ENCODE assay signal across 8 cellular contexts in the genomic region with DNA sequence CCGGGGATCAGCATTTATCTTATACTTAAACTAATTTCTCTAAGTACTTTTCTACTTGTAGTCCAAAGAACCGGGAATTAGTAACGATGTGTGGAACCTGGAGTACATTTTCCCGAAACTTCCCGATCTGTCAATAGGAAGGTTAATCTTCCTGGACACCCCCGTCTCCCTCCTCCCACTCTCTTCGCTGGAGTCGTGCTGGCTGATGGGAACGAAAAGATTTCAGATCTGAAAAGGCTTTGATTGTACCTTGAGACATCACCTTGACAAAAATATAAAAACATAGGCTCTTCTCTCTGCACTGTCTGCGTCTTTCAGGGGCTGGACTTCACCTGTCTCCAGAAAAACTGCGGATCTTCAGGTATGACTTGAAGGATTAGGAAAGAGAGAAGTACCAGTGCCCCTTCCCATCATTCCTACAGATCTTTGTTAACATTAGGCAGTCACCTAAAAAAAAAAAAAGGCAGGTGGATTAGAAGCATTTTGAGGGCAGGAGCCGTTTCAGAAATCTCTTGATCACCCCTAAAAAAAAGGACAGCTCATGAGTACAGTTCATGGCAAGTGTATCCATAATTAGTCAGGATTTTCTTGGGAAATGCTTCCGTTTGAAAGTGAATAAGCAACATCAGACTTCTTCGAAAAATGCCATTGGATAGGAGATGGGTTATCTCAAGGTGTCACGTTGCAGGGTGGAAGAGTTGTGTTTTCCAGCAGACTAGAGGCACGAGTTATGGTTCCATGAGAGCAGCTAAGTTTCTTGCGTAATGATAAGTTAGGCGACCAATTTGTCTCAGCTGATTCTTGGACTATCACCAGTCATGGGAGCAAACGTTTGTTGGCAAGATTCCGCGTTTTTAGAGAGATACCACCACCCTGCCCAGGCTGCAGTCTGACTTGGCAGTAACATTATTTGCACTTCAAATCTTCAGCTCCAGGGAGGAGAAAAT. TPM values are rescaled to one million over a fixed set of nuclear protein-coding genes. Genes with fewer than 3 reads are reported as not detected.
DNase-seq lines count a peak whose midpoint lies in the region; ATAC-seq and TF ChIP-seq lines count a peak whose summit lies in the region.

No MANE protein-coding gene starts in this region.

- intact Hi-C loops in Caco-2 (cut with micrococcal nuclease; ENCODE audit: unreplicated experiment), result loop anchor here (2.0 kb wide), 1 partner anchor 395 kb away; no protein-coding TSS in a partner anchor
- intact Hi-C loops in Panc1 (cut with micrococcal nuclease; ENCODE audit: unreplicated experiment), result loop anchor here (5.0 kb wide), 1 partner anchor 323 kb away; no protein-coding TSS in a partner anchor

- POLR2A ChIA-PET in Caco-2 (lab: Charles Lee), result interaction anchor here (1.0 kb wide), 1 partner anchor 15 kb away, joined by 3 read pairs; no protein-coding TSS in a partner anchor
- POLR2A ChIA-PET in Panc1 (lab: Charles Lee), result no interaction called here

- H3K36me3 Mint-ChIP-seq in Caco-2 (ENCODE audit: insufficient read depth, unreplicated experiment) (peaks cover 6% of the 10 kb centered on the region), progenitor cell of endocrine pancreas (ENCODE audit: insufficient read depth) (no peaks in the 10 kb centered on the region)

- BruUV-seq in Caco-2 (replicated peaks; lab: Mats Ljungman, UMichigan) (TSS peak; percentile 89), Panc1 (replicated peaks; lab: Mats Ljungman, UMichigan) (no TSS peak)

- peaks cover 3% of the 10 kb centered on the region for H3K27me3 Mint-ChIP-seq in Caco-2 (ENCODE audit: insufficient read depth, unreplicated experiment)
- H3K27me3 Mint-ChIP-seq in progenitor cell of endocrine pancreas, result peaks cover 33% of the 10 kb centered on the region

- H3K9me3 ChIP-seq in Caco-2 (no peaks in the 10 kb centered on the region), Panc1 (ENCODE audit: control insufficient read depth, insufficient read depth, low read depth, low read length) (no peaks in the 10 kb centered on the region)

- H3K27ac Mint-ChIP-seq in Caco-2 (ENCODE audit: unreplicated experiment) (peak overlapping the region; percentile 74), progenitor cell of endocrine pancreas (peak overlapping the region; percentile 87)

- CTCF ChIA-PET in Caco-2 (lab: Charles Lee) (interaction anchor here (1.0 kb wide), 1 partner anchor 635 kb away, joined by 4 read pairs; no protein-coding TSS in a partner anchor), Panc1 (lab: Charles Lee) (no interaction called here)

- H3K4me1 ChIP-seq in Caco-2 (peaks cover 22% of the 10 kb centered on the region), Panc1 (ENCODE audit: control insufficient read depth, insufficient read depth, low read length) (no peaks in the 10 kb centered on the region; the same call in 1 of the 2 replicates)

- in situ Hi-C loops in Panc1 (cut with HindIII; ENCODE audit: low pct_unique_long_range_greater_than_20kb, low sequenced_read_pairs) (no loop called here), GM13976 (cut with MboI; ENCODE audit: low sequenced_read_pairs, unreplicated experiment) (loop anchor here (25.0 kb wide), 2 partner anchors 468 to 643 kb away; no protein-coding TSS in a partner anchor)

- H3K4me1 Mint-ChIP-seq in Caco-2 (ENCODE audit: low read depth, unreplicated experiment), result peaks cover 26% of the 10 kb centered on the region
- peaks cover 14% of the 10 kb centered on the region for H3K4me1 Mint-ChIP-seq in progenitor cell of endocrine pancreas (ENCODE audit: low read depth)

- ATAC-seq in Panc1, result no peak

- H3K27me3 ChIP-seq in Caco-2 (replicated peaks; ENCODE audit: control insufficient read depth, insufficient read depth, low read length), result no peaks in the 10 kb centered on the region; the same call in 1 of the 2 replicates
- peaks cover 22% of the 10 kb centered on the region for H3K27me3 ChIP-seq in Panc1 (ENCODE audit: control insufficient read depth, insufficient read depth, low read length)

- H3K9me3 Mint-ChIP-seq in Caco-2 (ENCODE audit: unreplicated experiment), result no peaks in the 10 kb centered on the region
- H3K9me3 Mint-ChIP-seq in progenitor cell of endocrine pancreas (ENCODE audit: low read depth), result no peaks in the 10 kb centered on the region

- H3K27ac ChIP-seq in Panc1 (ENCODE audit: low read length), result no peak overlapping the region

- TF ChIP-seq CTCF in Caco-2 (IDR thresholded peaks at IDR 0.05; ENCODE audit: insufficient read depth in 1 of 2, low read depth in 1 of 2, low read length in 1 of 2, severe bottlenecking in 1 of 2, unreplicated experiment in 1 of 2), result no peak
- no peak for TF ChIP-seq CTCF in Panc1 (IDR thresholded peaks at IDR 0.05)
- TF ChIP-seq CTCF in epithelial cell of proximal tubule (conservative IDR thresholded peaks at IDR 0.05; ENCODE audit: low read depth, low read length), result no peak
- TF ChIP-seq CTCF in progenitor cell of endocrine pancreas (IDR thresholded peaks at IDR 0.05; ENCODE audit: unreplicated experiment), result no peak
- TF ChIP-seq CTCF in GM13976 (IDR thresholded peaks at IDR 0.05; ENCODE audit: borderline replicate concordance, control extremely low read depth, extremely low read depth, insufficient read depth, missing control alignments), result no peak

- no peak for DNase-seq in Caco-2
- no peak for DNase-seq in Panc1 (ENCODE audit: low read depth, low spot score)
- DNase-seq in epithelial cell of proximal tubule (ENCODE audit: low read depth), result no peak
- DNase-seq in progenitor cell of endocrine pancreas (ENCODE audit: low spot score, unreplicated experiment), result no peak
- DNase-seq in GM13976 (ENCODE audit: low spot score), result no peak
- DNase-seq in ecto neural progenitor cell (ENCODE audit: low spot score), result no peak
- no peak for DNase-seq in anterior cingulate cortex (lab: John Stamatoyannopoulos, UW)
- no peak for DNase-seq in germinal center (ENCODE audit: low spot score)

- H3K4me3 ChIP-seq in Caco-2 (ENCODE audit: low read depth, low read length) (peak overlapping the region; percentile 66), Panc1 (ENCODE audit: low read depth in 2 of 2, low read length in 2 of 2) (peak overlapping the region; percentile 34 to 38), epithelial cell of proximal tubule (ENCODE audit: low read depth, low read length) (peak overlapping the region; percentile 76)

- no peaks in the 10 kb centered on the region for H3K36me3 ChIP-seq in Caco-2 (ENCODE audit: control insufficient read depth, insufficient read depth, low read length)
- H3K36me3 ChIP-seq in Panc1 (ENCODE audit: control insufficient read depth, insufficient read depth, low read length), result no peaks in the 10 kb centered on the region

- H3K4me3 Mint-ChIP-seq in Caco-2 (ENCODE audit: unreplicated experiment), result peak overlapping the region; percentile 96
- peak overlapping the region; percentile 85 for H3K4me3 Mint-ChIP-seq in progenitor cell of endocrine pancreas (ENCODE audit: low read depth)

RNA-seq across cellular contexts. Expression of gene BAMBI, which starts 7.8 kb away (rescaled TPM):
- 146 and 165 TPM in 2 replicates for total RNA-seq in Caco-2 (2022)
- total RNA-seq in Panc1 (2021; ENCODE audit: unreplicated experiment), result 3.9 TPM
- polyA plus RNA-seq in Panc1 (2012; ENCODE audit: insufficient read length), result 2.0 TPM
- 12.6 and 16.0 TPM in 2 replicates for total RNA-seq in epithelial cell of proximal tubule
- 31.4 and 35.4 TPM in 2 replicates for total RNA-seq in progenitor cell of endocrine pancreas
